In the genomic region with DNA sequence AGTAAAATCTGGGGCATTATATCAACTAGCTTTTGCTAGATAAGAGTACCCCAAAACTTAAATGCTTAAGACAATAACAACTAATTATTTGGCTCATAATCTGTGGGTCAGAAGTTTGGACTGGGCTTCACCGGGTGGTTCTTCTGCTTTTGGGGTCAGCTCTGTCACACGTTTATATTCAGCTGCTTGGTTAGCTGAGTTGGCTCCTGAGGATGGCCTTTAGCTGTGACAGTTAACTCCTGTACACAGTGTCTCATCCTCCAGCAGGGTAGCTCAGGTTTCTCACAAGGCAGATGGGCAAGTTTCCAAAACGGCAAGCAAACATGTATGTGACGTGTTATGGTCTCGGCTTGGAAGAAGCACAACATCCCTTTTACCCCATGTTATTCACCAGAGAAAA, we compare ENCODE assay signal across 26 cellular contexts.
"Had no signal": no experiment of that assay in that cellular context is flagged by ENCODE, and none has a peak within 500 bp of the region (broad histone marks: within the 10 kb centered on the region; RNA-seq: fewer than 3 reads in every experiment).

No MANE protein-coding gene starts in this region.

- H2AFZ ChIP-seq: parathyroid adenoma had no signal

- H3K4me1 ChIP-seq: right atrium auricular region, spleen had no signal

- H3K27me3 ChIP-seq: ascending aorta, brain microvascular endothelial cell, heart left ventricle, right atrium auricular region, spleen had no signal

- H3K36me3 ChIP-seq: ascending aorta, brain microvascular endothelial cell, heart left ventricle, right atrium auricular region, spleen, thoracic aorta, WERI-Rb-1 had no signal

- DNase-seq: activated CD4-positive, alpha-beta T cell treated with anti-CD3 and anti-CD28 coated beads for 48 hours; activated CD4-positive, alpha-beta T cell treated with anti-CD3 and anti-CD28 coated beads, Interleukin-2, amount 50 U/mL, for 48 hours; activated CD8-positive, alpha-beta memory T cell treated with anti-CD3 and anti-CD28 coated beads, Interleukin-2, amount 50 U/mL, for 4 hours; activated gamma-delta T cell; activated naive CD4-positive, alpha-beta T cell treated with anti-CD3 and anti-CD28 coated beads, Interleukin-2, amount 10 ng/mL, durations not matched to agents 7 days and 5 days; activated naive CD8-positive, alpha-beta T cell treated with anti-CD3 and anti-CD28 coated beads, Interleukin-2, amount 10 ng/mL, durations not matched to agents 7 days and 5 days; activated T-cell treated with anti-CD3 and anti-CD28 coated beads, Interleukin-2, amount 50 U/mL, for 1 hour; brain microvascular endothelial cell; caudate nucleus; cortex of kidney; foreskin fibroblast; heart left ventricle; hypothalamus; immature natural killer cell; midbrain; naive thymus-derived CD8-positive, alpha-beta T cell; occipital lobe; spleen; stimulated activated naive CD4-positive, alpha-beta T cell treated with Interleukin-2 at 50 U/mL for 16 hours; WERI-Rb-1 had no signal

- ATAC-seq: activated CD4-positive, CD25-positive, alpha-beta regulatory T cell treated with anti-CD3 and anti-CD28 coated beads, Interleukin-2, amount 50 U/mL, for 24 hours; esophagus mucosa; heart left ventricle; naive thymus-derived CD8-positive, alpha-beta T cell had no signal

- H3K9ac ChIP-seq: parathyroid adenoma had no signal

- H3K9me3 ChIP-seq: thoracic aorta had no signal

- H3K4me3 ChIP-seq: ascending aorta, heart left ventricle, right atrium auricular region, spleen, thoracic aorta had no signal

- H3K27ac ChIP-seq: brain microvascular endothelial cell, heart left ventricle, parathyroid adenoma, right atrium auricular region, spleen, WERI-Rb-1 had no signal
